8 cellular contexts compared by ENCODE assay signal in the genomic region with DNA sequence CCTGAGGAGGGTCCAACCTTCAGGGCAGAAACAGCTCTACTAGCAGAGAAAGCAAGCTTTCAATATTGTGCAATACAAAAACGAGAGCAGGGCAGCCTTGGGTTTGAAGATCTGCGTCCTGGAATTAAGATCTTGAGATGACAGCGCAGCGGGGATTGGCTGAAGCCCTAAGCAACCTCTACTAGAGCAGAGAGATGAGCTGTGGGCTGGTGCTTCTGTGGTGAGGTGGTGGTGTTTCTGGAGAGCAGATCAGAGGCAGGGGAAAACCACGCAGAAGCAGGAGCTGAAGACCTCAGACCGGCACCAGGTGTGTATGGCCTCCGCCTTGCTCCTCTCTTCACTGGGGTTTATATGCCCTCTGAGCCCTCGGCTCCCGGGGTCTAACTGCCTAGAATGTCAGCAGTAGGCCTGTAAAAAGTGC. TPM values are rescaled to one million over a fixed set of nuclear protein-coding genes. Genes with fewer than 3 reads are reported as not detected.
A peak's percentile ranks its signal among the peaks of the same experiment; 100 is the strongest.
DNase-seq lines count a peak whose midpoint lies in the region; ATAC-seq and TF ChIP-seq lines count a peak whose summit lies in the region.

No MANE protein-coding gene starts in this region.

- H3K36me3 Mint-ChIP-seq in CD14-positive monocyte, result peaks cover 26 to 58% of the 10 kb centered on the region in 2 donors

- H3K36me3 ChIP-seq in mucosa of descending colon (ENCODE audit: low read depth) (no peaks in the 10 kb centered on the region), SJCRH30 (no peaks in the 10 kb centered on the region)

- peaks cover 48% of the 10 kb centered on the region for H3K4me1 Mint-ChIP-seq in CD14-positive monocyte

- H3K9me3 Mint-ChIP-seq in CD14-positive monocyte, result peaks cover 0 to 3% (median 0%) of the 10 kb centered on the region in 7 donors

- H3K4me3 Mint-ChIP-seq in CD14-positive monocyte, result no peak overlapping the region

- H3K27ac ChIP-seq in substantia nigra (ENCODE audit: low read depth, low read length, poor library complexity, severe bottlenecking) (peak overlapping the region; percentile 37), SJCRH30 (no peak overlapping the region)

- intact Hi-C loops in CD14-positive monocyte (cut with micrococcal nuclease) (loop anchor here (2.0 to 5.0 kb wide), 2 partner anchors 16 to 96 kb away; no protein-coding TSS in a partner anchor), mucosa of descending colon (cut with DNase I, micrococcal nuclease) (no loop called here)

- H3K4me3 ChIP-seq in Jurkat, Clone E6-1 (ENCODE audit: low read length), result peak overlapping the region; percentile 69
- no peak overlapping the region for H3K4me3 ChIP-seq in mucosa of descending colon
- H3K4me3 ChIP-seq in SJCRH30, result no peak overlapping the region

- DNase-seq in CD14-positive monocyte (ENCODE audit: low spot score) (peak; percentile 67), activated T-cell treated with anti-CD3 and anti-CD28 coated beads for 48 hours (ENCODE audit: low read depth) (peak; percentile 77), mucosa of descending colon (peak; percentile 55 to 77 (median 67)), substantia nigra (lab: John Stamatoyannopoulos, UW) (no peak), SJCRH30 (no peak), NCI-H774 (lab: John Stamatoyannopoulos, UW) (no peak)
- peak; percentile 99 for DNase-seq in Jurkat, Clone E6-1 (ENCODE audit: low read depth, low spot score)

- no peaks in the 10 kb centered on the region for H3K9me3 ChIP-seq in mucosa of descending colon
- 0 out of 2 replicates have a peak, but pooled peaks cover 4% of the 10 kb centered on the region for H3K9me3 ChIP-seq in SJCRH30 (replicated peaks)

- no peak overlapping the region for H3K27ac Mint-ChIP-seq in CD14-positive monocyte

- H3K27me3 Mint-ChIP-seq in CD14-positive monocyte (ENCODE audit: low read depth in 3 of 3), result no peaks in the 10 kb centered on the region

- ATAC-seq in GM21360 (IDR thresholded peaks at IDR 0.05; ENCODE audit: unreplicated experiment) (peak; percentile 89), mucosa of descending colon (peak; percentile 81)

- 0 out of 2 replicates have a peak, but pooled peaks cover 5% of the 10 kb centered on the region for H3K27me3 ChIP-seq in SJCRH30

- H3K4me1 ChIP-seq in mucosa of descending colon (ENCODE audit: low read depth), result no peaks in the 10 kb centered on the region
- peaks cover 5% of the 10 kb centered on the region for H3K4me1 ChIP-seq in SJCRH30

- no peak for TF ChIP-seq CTCF in CD14-positive monocyte (IDR thresholded peaks at IDR 0.05)
- TF ChIP-seq CTCF in mucosa of descending colon (IDR thresholded peaks at IDR 0.05), result no peak

RNA-seq across cellular contexts. Expression of a gene that starts 12.5 kb away (rescaled TPM):
- polyA plus RNA-seq in CD14-positive monocyte, result 100 to 1,000 TPM in 1 of 2 donors, 10 to 100 TPM in 1; 89.3 to 111 TPM
- 126 TPM for polyA plus RNA-seq in Jurkat, Clone E6-1 (2012; ENCODE audit: insufficient read depth, insufficient read length)
- total RNA-seq in mucosa of descending colon, result 1 to 10 TPM; 4.7 to 7.7 (median 6.4) TPM
- 0.06 TPM in 1 of 2 replicates, not detected in the other for total RNA-seq in SJCRH30 (2014; rRNA removed; shearing (Covaris generic))

RNA-seq across cellular contexts. Expression of a gene that starts 16.0 kb away (rescaled TPM):
- under 1 TPM; 0.07 to 0.19 TPM for polyA plus RNA-seq in CD14-positive monocyte
- polyA plus RNA-seq in Jurkat, Clone E6-1 (2012; ENCODE audit: insufficient read depth, insufficient read length), result 6.1 TPM
- total RNA-seq in mucosa of descending colon, result 1 to 10 TPM; 1.9 to 3.4 (median 2.7) TPM
- 5.4 and 6.0 TPM in 2 replicates for total RNA-seq in SJCRH30 (2014; rRNA removed; shearing (Covaris generic))

RNA-seq across cellular contexts. Expression of a gene that starts 37.6 kb away (rescaled TPM):
- under 1 TPM; 0.21 to 0.62 TPM for polyA plus RNA-seq in CD14-positive monocyte
- not detected for polyA plus RNA-seq in Jurkat, Clone E6-1 (2012; ENCODE audit: insufficient read depth, insufficient read length)
- 100 to 1,000 TPM in 1 of 3 donors, 10 to 100 TPM in 2; 42.9 to 115 (median 96.9) TPM for total RNA-seq in mucosa of descending colon
- total RNA-seq in SJCRH30 (2014; rRNA removed; shearing (Covaris generic)), result not detected in 2 replicates

RNA-seq across cellular contexts. Expression of a gene that starts 59.4 kb away (rescaled TPM):
- 1 to 10 TPM in 1 of 2 donors, under 1 TPM in 1; 0.98 to 1.1 TPM for polyA plus RNA-seq in CD14-positive monocyte
- polyA plus RNA-seq in Jurkat, Clone E6-1 (2012; ENCODE audit: insufficient read depth, insufficient read length), result 5.8 TPM
- total RNA-seq in mucosa of descending colon, result 1 to 10 TPM; 5.4 to 8.8 (median 6.7) TPM
- total RNA-seq in SJCRH30 (2014; rRNA removed; shearing (Covaris generic)), result 13.3 and 14.2 TPM in 2 replicates

Comparison
In these comparisons a context has a peak if more than half of its experiments do, and no peak if none do; other contexts are left out.
1. DNase-seq: peak in CD14-positive monocyte (single experiment), Jurkat, Clone E6-1 (single experiment), activated T-cell treated with anti-CD3 and anti-CD28 coated beads for 48 hours (single experiment) and mucosa of descending colon (3 of 3); none in substantia nigra (0 of 49), SJCRH30 (0 of 2) and NCI-H774 (single experiment).
2. RNA of a gene that starts 37.6 kb away (total RNA-seq): 42.9 to 115 TPM in mucosa of descending colon; not detected in SJCRH30; every median in the first group is over 10 times any median in the second.
3. intact Hi-C loops: an anchor here in CD14-positive monocyte (2.0 to 5.0 kb wide); none called in mucosa of descending colon.